In genomic region chr3:11197471-11197870, GRCh38 we compare ENCODE assay signal across 28 cellular contexts. TPM values are rescaled to one million over a fixed set of nuclear protein-coding genes. Genes with fewer than 3 reads are reported as not detected.
DNase-seq lines count a peak whose midpoint lies in the region; ATAC-seq and TF ChIP-seq lines count a peak whose summit lies in the region.
"Had no signal": no experiment of that assay in that cellular context is flagged by ENCODE, and none has a peak within 500 bp of the region (broad histone marks: within the 10 kb centered on the region; RNA-seq: fewer than 3 reads in every experiment).

No MANE protein-coding gene starts in this region.

- H3K36me3 ChIP-seq in ascending aorta (no peaks in the 10 kb centered on the region), hepatocyte (replicated peaks; ENCODE audit: insufficient read depth, low read depth) (no peaks in the 10 kb centered on the region)
- H3K36me3 ChIP-seq: esophagus squamous epithelium, HAP-1, ovary, transverse colon had no signal

- no peak overlapping the region for H2BK20ac ChIP-seq in H9 (ENCODE audit: low read depth, low read length, poor library complexity, severe bottlenecking)

- no peak overlapping the region for H3K23ac ChIP-seq in H9 (ENCODE audit: insufficient read length, low read depth, low read length)

- peaks cover 14% of the 10 kb centered on the region for H3K27me3 Mint-ChIP-seq in H9 (ENCODE audit: low read depth)

- H2AK5ac ChIP-seq in H9 (ENCODE audit: insufficient read length, low read length): no peak overlapping the region

- no peaks in the 10 kb centered on the region; a peak in 2 of 5 replicates for H3K9me3 Mint-ChIP-seq in H9
- H3K9me3 Mint-ChIP-seq: activated T-cell treated with anti-CD3 and anti-CD28 coated beads, Interleukin-2, amount 50 U/mL, for 4 hours; immature natural killer cell had no signal

- no peak overlapping the region for H3K4me3 ChIP-seq in ascending aorta
- no peak overlapping the region for H3K4me3 ChIP-seq in hepatocyte
- H3K4me3 ChIP-seq: esophagus squamous epithelium, HAP-1, ovary, transverse colon had no signal

- H3K18ac ChIP-seq in H9 (ENCODE audit: insufficient read length, low read depth, low read length): no peak overlapping the region

- 42% methylated on average over 1 of the region's 1 CpG for WGBS in hepatocyte (ENCODE audit: low lambda C conversion rate, missing lambda C conversion rate)
- no CpG with 5 or more reads among the region's 1 CpG for WGBS in H9 (ENCODE audit: extremely low coverage, insufficient read length, low lambda C conversion rate)

- no peak overlapping the region for H4K91ac ChIP-seq in H9 (ENCODE audit: insufficient read length, low read depth, low read length)

- TF ChIP-seq CTCF in ascending aorta (IDR thresholded peaks at IDR 0.05): no peak
- TF ChIP-seq CTCF in hepatocyte (IDR thresholded peaks at IDR 0.05; ENCODE audit: poor library complexity): no peak
- no peak for TF ChIP-seq CTCF in H9 (conservative IDR thresholded peaks at IDR 0.05)

- no peaks in the 10 kb centered on the region for H3K79me1 ChIP-seq in H9 (ENCODE audit: insufficient read depth, low read depth, low read length, poor library complexity, severe bottlenecking)

- DNase-seq in NCI-H748 (lab: John Stamatoyannopoulos, UW; ENCODE audit: unreplicated experiment): peak; percentile 6
- DNase-seq in NCI-H748 treated with DMSO at 0.1 percent for 48 hours (lab: John Stamatoyannopoulos, UW): no peak
- no peak for DNase-seq in ascending aorta (ENCODE audit: low spot score in 2 of 2)
- peak; percentile 19 for DNase-seq in hepatocyte (ENCODE audit: low spot score)
- no peak for DNase-seq in H9
- DNase-seq in NCI-H526 treated with DMSO at 0.1 percent for 48 hours (lab: John Stamatoyannopoulos, UW): no peak
- no peak for DNase-seq in NCI-H2227 treated with DMSO at 0.1 percent for 48 hours (lab: John Stamatoyannopoulos, UW)
- DNase-seq: activated CD4-positive, alpha-beta T cell treated with anti-CD3 and anti-CD28 coated beads, Interleukin-2, amount 50 U/mL, for 1 hour; activated T-cell treated with anti-CD3 and anti-CD28 coated beads, Interleukin-2, amount 50 U/mL, for 4 hours; caudate nucleus; CD4-positive, alpha-beta memory T cell; esophagus squamous epithelium; immature natural killer cell; Karpas-422; left colon; NCI-H1417; NCI-H2029; ovary; RPMI8226; stimulated activated CD4-positive, alpha-beta T cell treated with anti-CD3 and anti-CD28 coated beads, Interleukin-15, amount 100 ng/mL, for 24 hours; stimulated activated CD4-positive, alpha-beta T cell treated with anti-CD3 and anti-CD28 coated beads, Interleukin-4, amount 100 ng/mL, for 4 hours; transverse colon had no signal

- no peak overlapping the region for H4K5ac ChIP-seq in H9 (ENCODE audit: insufficient read length, low read depth, low read length)

- no peak overlapping the region for H2BK12ac ChIP-seq in H9 (ENCODE audit: insufficient read length, low read depth, low read length)

- no peak for ATAC-seq in HG03457 (IDR thresholded peaks at IDR 0.05; ENCODE audit: unreplicated experiment)
- ATAC-seq: activated T-cell treated with anti-CD3 and anti-CD28 coated beads, Interleukin-2, amount 50 U/mL, for 4 hours; HepG2; left colon; WTC11 had no signal

- H3K9ac ChIP-seq in H9 (ENCODE audit: extremely low read depth, insufficient read length, low read length): no peak overlapping the region

- no peak overlapping the region for H2AFZ ChIP-seq in hepatocyte
- H2AFZ ChIP-seq in H9 (ENCODE audit: low read length): no peak overlapping the region

- no peak overlapping the region for H3K14ac ChIP-seq in H9 (ENCODE audit: insufficient read depth, low read length)

- H3K27ac Mint-ChIP-seq in H9: no peak overlapping the region
- H3K27ac Mint-ChIP-seq: CD4-positive, alpha-beta memory T cell; immature natural killer cell; WTC11 had no signal

- no peaks in the 10 kb centered on the region for H3K9me3 ChIP-seq in ascending aorta
- H3K9me3 ChIP-seq in hepatocyte (ENCODE audit: low read depth): no peaks in the 10 kb centered on the region
- no peaks in the 10 kb centered on the region for H3K9me3 ChIP-seq in H9 (ENCODE audit: control insufficient read depth, low read depth, low read length)
- H3K9me3 ChIP-seq: esophagus squamous epithelium, HAP-1, ovary, transverse colon had no signal

- H2BK15ac ChIP-seq in H9 (ENCODE audit: low read depth, low read length): no peak overlapping the region

- no peak overlapping the region for H3K4me3 Mint-ChIP-seq in H9
- H3K4me3 Mint-ChIP-seq: activated T-cell treated with anti-CD3 and anti-CD28 coated beads, Interleukin-2, amount 50 U/mL, for 4 hours; CD4-positive, alpha-beta memory T cell; immature natural killer cell; nephron; WTC11 had no signal

- H3K4me2 ChIP-seq in hepatocyte: peak overlapping the region; percentile 45
- H3K4me2 ChIP-seq in H9 (ENCODE audit: insufficient read depth, insufficient read length, low read length): no peak overlapping the region

- H3T11ph ChIP-seq in H9 (ENCODE audit: low read length): no peak overlapping the region

- no peaks in the 10 kb centered on the region for H3K9me2 ChIP-seq in hepatocyte (replicated peaks; ENCODE audit: insufficient read depth)

- H3K23me2 ChIP-seq in H9 (ENCODE audit: insufficient read length, low read depth, low read length, poor library complexity, severe bottlenecking): no peaks in the 10 kb centered on the region

- H4K8ac ChIP-seq in H9 (replicated peaks; ENCODE audit: insufficient read length, low read depth, low read length): no peak overlapping the region

- no peaks in the 10 kb centered on the region for H3K27me3 ChIP-seq in ascending aorta
- peaks cover 3% of the 10 kb centered on the region for H3K27me3 ChIP-seq in hepatocyte
- no peaks in the 10 kb centered on the region for H3K27me3 ChIP-seq in H9 (ENCODE audit: insufficient read depth, low read length)
- H3K27me3 ChIP-seq: esophagus squamous epithelium, ovary, transverse colon had no signal

- H3K27ac ChIP-seq in ascending aorta: peak overlapping the region; percentile 54 to 84
- peak overlapping the region; percentile 76 for H3K27ac ChIP-seq in hepatocyte
- no peak overlapping the region for H3K27ac ChIP-seq in H9 (ENCODE audit: insufficient read length, low read depth, low read length)
- H3K27ac ChIP-seq: 22Rv1, ovary had no signal

- H3K4me1 Mint-ChIP-seq in H9: peaks cover 27 to 28% of the 10 kb centered on the region in 2 experiments
- H3K4me1 Mint-ChIP-seq: immature natural killer cell had no signal

- intact Hi-C loops in ascending aorta (cut with DNase I): no loop called here

- H2BK5ac ChIP-seq in H9 (ENCODE audit: insufficient read length, low read length): no peak overlapping the region

- H3K56ac ChIP-seq in H9 (ENCODE audit: insufficient read length, low read depth, low read length): no peak overlapping the region

- no peak overlapping the region for H2BK120ac ChIP-seq in H9 (ENCODE audit: low read depth, low read length, poor library complexity, severe bottlenecking)

- H3K4me1 ChIP-seq in ascending aorta (peaks cover 14 to 47% of the 10 kb centered on the region in 2 donors), hepatocyte (ENCODE audit: insufficient read depth) (peaks cover 23% of the 10 kb centered on the region), H9 (ENCODE audit: insufficient read depth, low read length) (peaks cover 2% of the 10 kb centered on the region)
- H3K4me1 ChIP-seq: HAP-1 had no signal

- H4K20me1 ChIP-seq in hepatocyte (ENCODE audit: insufficient read depth, poor library complexity, severe bottlenecking) (no peaks in the 10 kb centered on the region), H9 (ENCODE audit: control insufficient read depth, insufficient read depth, insufficient read length) (no peaks in the 10 kb centered on the region)

- H3K79me2 ChIP-seq in hepatocyte: no peaks in the 10 kb centered on the region
- H3K79me2 ChIP-seq in H9 (ENCODE audit: insufficient read depth, low read length): no peaks in the 10 kb centered on the region

- H3K4ac ChIP-seq in H9 (ENCODE audit: low read depth, low read length): no peak overlapping the region

- no peaks in the 10 kb centered on the region; a peak in 1 of 7 replicates for H3K36me3 Mint-ChIP-seq in H9 (ENCODE audit: insufficient read depth in 1 of 3, low read depth in 3 of 3)
- H3K36me3 Mint-ChIP-seq: CD4-positive, alpha-beta memory T cell; immature natural killer cell; WTC11 had no signal

RNA-seq across cellular contexts. Expression of gene HRH1, which starts 43.2 kb away (rescaled TPM):
- total RNA-seq in ascending aorta: 6.2 TPM
- total RNA-seq in hepatocyte: 2.9 and 5.1 TPM in 2 replicates
- 1.8 and 3.3 TPM in 2 replicates for polyA plus RNA-seq in hepatocyte
- 0.31 and 0.74 TPM in 2 replicates for total RNA-seq in H9 (2021)
- total RNA-seq: HepG2, WTC11 had no signal
- polyA plus RNA-seq: HepG2 had no signal

Comparison
In these comparisons a context has a peak if more than half of its experiments do, and no peak if none do; other contexts are left out.
1. DNase-seq: peak in NCI-H748 (single experiment) and hepatocyte (single experiment); none in NCI-H748 treated with DMSO at 0.1 percent for 48 hours (single experiment), ascending aorta (0 of 2), H9 (single experiment), NCI-H526 treated with DMSO at 0.1 percent for 48 hours (single experiment) and NCI-H2227 treated with DMSO at 0.1 percent for 48 hours (single experiment).